In the genomic region with DNA sequence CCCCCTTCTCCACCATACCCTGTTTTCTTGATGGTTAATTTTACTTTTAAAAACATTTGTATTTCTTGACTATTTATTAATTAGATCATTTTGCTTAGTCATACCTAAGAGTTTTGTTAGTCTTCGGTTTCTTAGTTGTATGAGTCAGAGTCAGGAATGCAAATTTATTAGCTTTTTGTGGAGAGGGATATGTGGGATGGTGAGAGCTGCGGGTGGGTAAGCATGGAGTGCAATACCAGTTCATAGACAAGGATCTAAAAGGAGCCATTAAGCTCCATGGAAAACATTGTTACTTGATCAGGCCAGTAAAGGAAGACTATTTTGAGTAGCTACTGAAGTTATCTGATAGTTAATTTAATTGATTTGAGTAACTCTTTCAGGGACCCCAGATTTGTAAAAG, we compare ENCODE assay signal across 9 cellular contexts.
DNase-seq lines count a peak whose midpoint lies in the region; ATAC-seq and TF ChIP-seq lines count a peak whose summit lies in the region.
"Had no signal": no experiment of that assay in that cellular context is flagged by ENCODE, and none has a peak within 500 bp of the region (broad histone marks: within the 10 kb centered on the region; RNA-seq: fewer than 3 reads in every experiment).

No MANE protein-coding gene starts in this region.

- no peak overlapping the region for H3K9ac ChIP-seq in muscle layer of colon (ENCODE audit: low read length)

- H3K9me3 Mint-ChIP-seq in chondrocyte (ENCODE audit: low read depth), result no peaks in the 10 kb centered on the region
- H3K9me3 Mint-ChIP-seq in activated CD4-positive, alpha-beta memory T cell treated with anti-CD3 and anti-CD28 coated beads, Interleukin-2, amount 10 ng/mL, durations not matched to agents 7 days and 5 days, result no peaks in the 10 kb centered on the region
- H3K9me3 Mint-ChIP-seq: neural crest cell had no signal

- no peaks in the 10 kb centered on the region for H3K36me3 Mint-ChIP-seq in chondrocyte (ENCODE audit: low read depth)
- no peaks in the 10 kb centered on the region for H3K36me3 Mint-ChIP-seq in activated CD4-positive, alpha-beta memory T cell treated with anti-CD3 and anti-CD28 coated beads, Interleukin-2, amount 10 ng/mL, durations not matched to agents 7 days and 5 days (ENCODE audit: low read depth)

- H3K4me3 ChIP-seq in AG04449 (ENCODE audit: low read depth, low read length), result no peak overlapping the region
- H3K4me3 ChIP-seq in muscle layer of colon (ENCODE audit: low read depth in 1 of 2, low read length in 2 of 2), result no peak overlapping the region

- no peaks in the 10 kb centered on the region for H3K9me3 ChIP-seq in muscle layer of colon (ENCODE audit: low read length)

- CTCF ChIA-PET in AG04449 (lab: Yijun Ruan, JAX), result no interaction called here
- CTCF ChIA-PET in activated CD4-positive, alpha-beta memory T cell treated with anti-CD3 and anti-CD28 coated beads, Interleukin-2, amount 10 ng/mL, durations not matched to agents 7 days and 5 days (lab: Charles Lee), result no interaction called here

- H3K27ac Mint-ChIP-seq in chondrocyte (ENCODE audit: unreplicated experiment), result peak overlapping the region; percentile 88
- H3K27ac Mint-ChIP-seq in activated CD4-positive, alpha-beta memory T cell treated with anti-CD3 and anti-CD28 coated beads, Interleukin-2, amount 10 ng/mL, durations not matched to agents 7 days and 5 days, result no peak overlapping the region

- H3K4me1 Mint-ChIP-seq in chondrocyte (ENCODE audit: low read depth), result peaks cover 62% of the 10 kb centered on the region
- peaks cover 20% of the 10 kb centered on the region for H3K4me1 Mint-ChIP-seq in activated CD4-positive, alpha-beta memory T cell treated with anti-CD3 and anti-CD28 coated beads, Interleukin-2, amount 10 ng/mL, durations not matched to agents 7 days and 5 days

- H3K27ac ChIP-seq in muscle layer of colon (ENCODE audit: low read depth, low read length), result peak overlapping the region; percentile 16

- peaks cover 35% of the 10 kb centered on the region for H3K4me1 ChIP-seq in muscle layer of colon (ENCODE audit: insufficient read depth, low read length)

- peak overlapping the region; percentile 3 for H3K4me3 Mint-ChIP-seq in chondrocyte (ENCODE audit: unreplicated experiment)
- no peak overlapping the region for H3K4me3 Mint-ChIP-seq in activated CD4-positive, alpha-beta memory T cell treated with anti-CD3 and anti-CD28 coated beads, Interleukin-2, amount 10 ng/mL, durations not matched to agents 7 days and 5 days

- no peaks in the 10 kb centered on the region for H3K36me3 ChIP-seq in muscle layer of colon (ENCODE audit: insufficient read depth, low read length)

- H3K27me3 Mint-ChIP-seq in chondrocyte (ENCODE audit: low read depth), result no peaks in the 10 kb centered on the region
- no peaks in the 10 kb centered on the region for H3K27me3 Mint-ChIP-seq in activated CD4-positive, alpha-beta memory T cell treated with anti-CD3 and anti-CD28 coated beads, Interleukin-2, amount 10 ng/mL, durations not matched to agents 7 days and 5 days

- DNase-seq in AG04449 (ENCODE audit: low read depth, low spot score), result peak; percentile 95
- peak; percentile 28 for DNase-seq in HuH-7 (ENCODE audit: low spot score)
- DNase-seq in chondrocyte (ENCODE audit: low spot score), result no peak
- no peak for DNase-seq in NAMALWA (ENCODE audit: low spot score)
- DNase-seq in occipital lobe (lab: John Stamatoyannopoulos, UW), result no peak
- DNase-seq in activated CD4-positive, alpha-beta memory T cell treated with anti-CD3 and anti-CD28 coated beads, Interleukin-2, amount 10 ng/mL, durations not matched to agents 7 days and 5 days, result no peak

- H3K27me3 ChIP-seq in muscle layer of colon (ENCODE audit: control insufficient read depth in 1 of 2, insufficient read depth in 2 of 2, low read length in 2 of 2), result no peaks in the 10 kb centered on the region

- POLR2A ChIA-PET in AG04449 (lab: Yijun Ruan, JAX), result interaction anchor here (0.8 kb wide), 1 partner anchor 78 kb away, joined by 3 read pairs; no protein-coding TSS in a partner anchor
- POLR2A ChIA-PET in activated CD4-positive, alpha-beta memory T cell treated with anti-CD3 and anti-CD28 coated beads, Interleukin-2, amount 10 ng/mL, durations not matched to agents 7 days and 5 days (lab: Charles Lee), result interaction anchor here (1.1 kb wide), 1 partner anchor 76 kb away, joined by 3 read pairs; no protein-coding TSS in a partner anchor

- ATAC-seq in GM21723 (IDR thresholded peaks at IDR 0.05; ENCODE audit: unreplicated experiment), result no peak

- TF ChIP-seq CTCF in AG04449 (IDR thresholded peaks at IDR 0.05; ENCODE audit: insufficient read depth, low read length, missing control alignments) (no peak), chondrocyte (IDR thresholded peaks at IDR 0.05) (no peak)

Comparison
In these comparisons a context has a peak if more than half of its experiments do, and no peak if none do; other contexts are left out.
1. DNase-seq: peak in AG04449 (single experiment) and HuH-7 (single experiment); none in chondrocyte (single experiment), NAMALWA (single experiment), occipital lobe (single experiment) and activated CD4-positive, alpha-beta memory T cell treated with anti-CD3 and anti-CD28 coated beads, Interleukin-2, amount 10 ng/mL, durations not matched to agents 7 days and 5 days (single experiment).